20 cellular contexts compared by ENCODE assay signal in the genomic region with DNA sequence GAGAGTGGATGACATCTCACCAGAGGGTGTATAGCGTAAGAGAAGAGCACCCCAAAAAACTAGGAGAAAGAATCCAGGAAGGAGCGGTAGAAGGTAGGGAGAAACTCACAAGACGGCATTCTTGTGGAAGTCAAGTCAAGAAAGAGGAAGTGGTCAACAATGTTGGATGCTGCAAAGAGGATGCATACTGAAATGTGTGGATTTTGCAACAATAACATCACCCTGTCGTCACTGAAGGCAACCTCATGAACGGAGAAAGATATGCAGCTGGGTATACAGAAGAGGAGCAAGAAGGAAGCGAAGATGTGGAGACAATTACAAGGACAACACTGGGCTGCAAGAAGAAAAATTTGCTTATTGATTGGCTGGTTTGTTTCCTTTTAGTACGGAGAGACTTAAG. TPM values are rescaled to one million over a fixed set of nuclear protein-coding genes. Genes with fewer than 3 reads are reported as not detected.
A peak's percentile ranks its signal among the peaks of the same experiment; 100 is the strongest.
DNase-seq lines count a peak whose midpoint lies in the region; ATAC-seq, FAIRE-seq and TF ChIP-seq lines count a peak whose summit lies in the region.
"Had no signal": no experiment of that assay in that cellular context is flagged by ENCODE, and none has a peak within 500 bp of the region (broad histone marks: within the 10 kb centered on the region; RNA-seq: fewer than 3 reads in every experiment).

No MANE protein-coding gene starts in this region.

- POLR2A ChIA-PET in GM12878 (lab: Charles Lee) = no interaction called here

- H3K9ac ChIP-seq in GM12878 (ENCODE audit: control insufficient read depth, insufficient read depth, low read length) = no peak overlapping the region

- no peak for TF ChIP-seq CTCF in GM12878 (IDR thresholded peaks at IDR 0.05 in 2 of 3, conservative IDR thresholded peaks at IDR 0.05 in 1 of 3; ENCODE audit: control insufficient read depth in 2 of 3, extremely low read depth in 1 of 3, insufficient read depth in 1 of 3, low read depth in 3 of 3, low read length in 3 of 3)
- peak; percentile 20 for TF ChIP-seq CTCF in neutrophil (IDR thresholded peaks at IDR 0.05)
- TF ChIP-seq CTCF in dorsolateral prefrontal cortex (IDR thresholded peaks at IDR 0.05 in 54 of 56, conservative IDR thresholded peaks at IDR 0.05 in 2 of 56; ENCODE audit: low read depth in 1 of 56, partially characterized antibody in 56 of 56) = no peak
- no peak for TF ChIP-seq CTCF in thyroid gland (IDR thresholded peaks at IDR 0.05)

- H3K9me3 ChIP-seq in GM12878 (replicated peaks; ENCODE audit: control insufficient read depth, insufficient read depth, low read length) (no peaks in the 10 kb centered on the region), neutrophil (no peaks in the 10 kb centered on the region), thyroid gland (no peaks in the 10 kb centered on the region)
- H3K9me3 ChIP-seq: thoracic aorta had no signal

- no peaks in the 10 kb centered on the region for H3K36me3 ChIP-seq in GM12878 (ENCODE audit: control insufficient read depth in 2 of 2, insufficient read depth in 2 of 2, low read length in 1 of 2)
- H3K36me3 ChIP-seq in neutrophil = no peaks in the 10 kb centered on the region
- H3K36me3 ChIP-seq in thyroid gland = no peaks in the 10 kb centered on the region
- H3K36me3 ChIP-seq: thoracic aorta had no signal

- FAIRE-seq in GM12891 (lab: Jason Lieb, UNC) (no peak), GM12878 (lab: Jason Lieb, UNC) (no peak)
- FAIRE-seq: HTR-8/SVneo had no signal

- WGBS in GM12878 (ENCODE audit: insufficient coverage, insufficient replicate concordance, low lambda C conversion rate, missing lambda C conversion rate) = 69% methylated on average over 7 of the region's 7 CpGs
- WGBS in thyroid gland, 2 donors = 92 to 93% methylated on average over 7 of the region's 7 CpGs

- H3K27ac ChIP-seq in GM12878 (ENCODE audit: control insufficient read depth, insufficient read depth) (no peak overlapping the region), neutrophil (peak overlapping the region; percentile 90), dorsolateral prefrontal cortex (no peak overlapping the region), thyroid gland (no peak overlapping the region)
- H3K27ac ChIP-seq: hepatocyte, thoracic aorta had no signal

- H3K4me2 ChIP-seq in GM12878 (ENCODE audit: control insufficient read depth, insufficient read depth) = no peak overlapping the region
- H3K4me2 ChIP-seq: hepatocyte, smooth muscle cell had no signal

- in situ Hi-C loops in GM12878 (cut with MboI) = no loop called here

- H3K27me3 ChIP-seq in GM12878 (replicated peaks in 1 of 2; ENCODE audit: control insufficient read depth in 2 of 2, insufficient read depth in 2 of 2, low read length in 1 of 2) (no peaks in the 10 kb centered on the region), neutrophil (no peaks in the 10 kb centered on the region), dorsolateral prefrontal cortex (no peaks in the 10 kb centered on the region), thyroid gland (no peaks in the 10 kb centered on the region)
- H3K27me3 ChIP-seq: hepatocyte had no signal

- no peak overlapping the region for H2AFZ ChIP-seq in GM12878 (ENCODE audit: control insufficient read depth, low read depth, low read length)
- H2AFZ ChIP-seq: hepatocyte had no signal

- BruUV-seq in GM12878 (replicated peaks; lab: Mats Ljungman, UMichigan) = no TSS peak

- H3K4me3 ChIP-seq in GM12878 = no peak overlapping the region
- H3K4me3 ChIP-seq in neutrophil (ENCODE audit: low read depth in 1 of 2, low read length in 1 of 2) = peak overlapping the region; percentile 35 to 40
- no peak overlapping the region for H3K4me3 ChIP-seq in dorsolateral prefrontal cortex
- no peak overlapping the region for H3K4me3 ChIP-seq in thyroid gland (replicated peaks in 1 of 3)
- H3K4me3 ChIP-seq: hepatocyte, smooth muscle cell, thoracic aorta had no signal

- DNase-seq in GM12891 (ENCODE audit: insufficient read length, low spot score) = no peak
- DNase-seq in NOMO-1 (lab: John Stamatoyannopoulos, UW; ENCODE audit: unreplicated experiment in 2 of 2) = peak; percentile 64 to 96
- no peak for DNase-seq in GM12878 (ENCODE audit: low read depth, low spot score)
- DNase-seq in dorsolateral prefrontal cortex = no peak
- no peak for DNase-seq in thyroid gland
- DNase-seq: activated CD4-positive, alpha-beta T cell treated with anti-CD3 and anti-CD28 coated beads, Interleukin-2, amount 10 ng/mL, durations not matched to agents 24 days and 14 days; aorta; DMS53; HFFc6; Karpas-422; NCI-H1417 treated with DMSO at 0.1 percent for 48 hours; NCI-H510A treated with DMSO at 0.1 percent for 48 hours; SHP77 treated with DMSO at 0.1 percent for 48 hours; stimulated activated naive CD4-positive, alpha-beta T cell had no signal

- TF ChIP-seq RAD21 in GM12878 (IDR thresholded peaks at IDR 0.05; ENCODE audit: insufficient read depth, low read depth, low read length) = no peak

- TF ChIP-seq EP300 in GM12878 (IDR thresholded peaks at IDR 0.05; ENCODE audit: borderline replicate concordance in 1 of 2, control insufficient read depth in 1 of 2, low read depth in 2 of 2, low read length in 2 of 2) = no peak

- H3K4me1 ChIP-seq in GM12878 (ENCODE audit: control insufficient read depth, insufficient read depth, low read length) = no peaks in the 10 kb centered on the region
- H3K4me1 ChIP-seq in neutrophil (ENCODE audit: control insufficient read depth in 1 of 2, insufficient read depth in 1 of 2, low read depth in 1 of 2, low read length in 1 of 2) = peaks cover 37 to 59% of the 10 kb centered on the region in 2 experiments
- peaks cover 12 to 17% of the 10 kb centered on the region in 2 donors for H3K4me1 ChIP-seq in thyroid gland

- TF ChIP-seq POLR2A in GM12891 (IDR thresholded peaks at IDR 0.05; ENCODE audit: low read depth, low read length) (no peak), GM12878 (IDR thresholded peaks at IDR 0.05; ENCODE audit: low read depth, low read length) (no peak), thyroid gland (IDR thresholded peaks at IDR 0.05) (no peak)

- no peaks in the 10 kb centered on the region for H3K79me2 ChIP-seq in GM12878 (ENCODE audit: control insufficient read depth, insufficient read depth, low read length)
- H3K79me2 ChIP-seq: hepatocyte had no signal

- RAD21 ChIA-PET in GM12878 (lab: Charles Lee; ENCODE audit: unreplicated experiment) = no interaction called here

- ATAC-seq in GM12878 (no peak), HG03354 (IDR thresholded peaks at IDR 0.05; ENCODE audit: poor library complexity, severe bottlenecking, unreplicated experiment) (no peak)

- SMC1A ChIA-PET in GM12878 (lab: Charles Lee; ENCODE audit: uncharacterized antibody, unreplicated experiment) = no interaction called here

- intact Hi-C loops in GM12878 (cut with micrococcal nuclease; ENCODE audit: unreplicated experiment) = no loop called here
- intact Hi-C loops in dorsolateral prefrontal cortex (cut with DNase I) = no loop called here
- intact Hi-C loops in thyroid gland (cut with DNase I) = no loop called here

- CTCF ChIA-PET in GM12878 (lab: Yijun Ruan, JAX) = no interaction called here

- H4K20me1 ChIP-seq in GM12878 (ENCODE audit: control insufficient read depth, insufficient read depth) = no peaks in the 10 kb centered on the region

TF ChIP-seq in GM12891, 5 proteins besides CTCF, POLR2A, EP300 and RAD21:
- TF ChIP-seq POU2F2 (IDR thresholded peaks at IDR 0.05; ENCODE audit: low read depth, low read length) (no peak), SPI1 (IDR thresholded peaks at IDR 0.05; ENCODE audit: low read depth, low read length) (peak; percentile 85), POLR2AphosphoS5 (IDR thresholded peaks at IDR 0.05; ENCODE audit: low read depth, low read length) (no peak), TAF1 (IDR thresholded peaks at IDR 0.05; ENCODE audit: low read depth, low read length) (no peak), PAX5 (IDR thresholded peaks at IDR 0.05; ENCODE audit: insufficient read depth, low read length, severe bottlenecking) (no peak)

TF ChIP-seq in GM12878, 131 proteins besides CTCF, POLR2A, EP300 and RAD21:
- no peak for TF ChIP-seq CHD4 (IDR thresholded peaks at IDR 0.05)
- TF ChIP-seq CBFB (IDR thresholded peaks at IDR 0.05; ENCODE audit: low read depth) = no peak
- peak; percentile 60; the same call in 1 of the 2 replicates for TF ChIP-seq SPI1 (IDR thresholded peaks at IDR 0.05; ENCODE audit: borderline replicate concordance, insufficient read depth, low read depth, low read length)
- no peak for TF ChIP-seq POU2F2 (IDR thresholded peaks at IDR 0.05; ENCODE audit: borderline replicate concordance, low read depth, low read length)

RNA-seq across cellular contexts. Expression of gene TAPT1, which starts 11.4 kb away (rescaled TPM):
- 4.4 TPM for polyA plus RNA-seq in GM12891 (2012; ENCODE audit: low read depth, missing spikeins)
- 77.1 and 97.6 TPM in 2 replicates for total RNA-seq in GM12878 (2013; cell fraction: nucleolus; rRNA removed)
- total RNA-seq in GM12878 (2014; rRNA removed) (11.7 and 14.8 TPM in 2 replicates), GM12878 (2014; rRNA removed; fragmentation: Illumina TruSeq; extraction: Trizol) (13.8 and 16.0 TPM in 2 replicates), GM12878 (2021) (15.7 and 16.0 TPM in 2 replicates), dorsolateral prefrontal cortex (100 to 1,000 TPM in 4 of 120 experiments, 10 to 100 TPM in 116; 59.3 to 107 (median 81.7) TPM), thyroid gland (10 to 100 TPM; 42.1 to 69.0 (median 53.5) TPM)
- polyA plus RNA-seq in GM12878 (2011; ENCODE audit: low read depth) = 4.3 TPM
- polyA plus RNA-seq in GM12878 (2011; rRNA removed) (23.3 and 32.6 TPM in 2 replicates), GM12878 (2014; fragmentation: Illumina TruSeq; extraction: Trizol) (12.8 and 13.2 TPM in 2 replicates), GM12878 (2014; fragmentation: Nextera tagmentation; extraction: Ambion mirVana) (1 to 10 TPM; 1.2 to 2.3 TPM), GM12878 (2014; rRNA removed) (7.0 and 9.1 TPM in 2 replicates), GM12878 (2016; fragmentation: Nextera tagmentation; extraction: Ambion mirVana) (1 to 10 TPM in 1 of 2 experiments, under 1 TPM in 1; 0.91 to 7.4 TPM)
- polyA plus RNA-seq in GM12878 (2011; cell fraction: cytosol; rRNA removed) = 8.9 and 12.3 TPM in 2 replicates
- polyA plus RNA-seq in GM12878 (2011; cell fraction: nucleus; rRNA removed) = 21.9 and 27.9 TPM in 2 replicates
- polyA plus RNA-seq in GM12878 (2012) = 8.6 and 9.0 TPM in 2 replicates
- polyA minus RNA-seq in GM12878 (2011; rRNA and poly(A)+ RNA removed) = 26.3 and 40.0 TPM in 2 replicates
- 4.2 and 6.3 TPM in 2 replicates for polyA minus RNA-seq in GM12878 (2011; cell fraction: cytosol; rRNA and poly(A)+ RNA removed)
- 28.5 and 41.0 TPM in 2 replicates for polyA minus RNA-seq in GM12878 (2011; cell fraction: nucleus; rRNA and poly(A)+ RNA removed)

Comparison
In these comparisons a context has a peak if more than half of its experiments do, and no peak if none do; other contexts are left out.
1. DNase-seq: peak in NOMO-1 (2 of 2); none in GM12891 (single experiment), GM12878 (single experiment), dorsolateral prefrontal cortex (0 of 10) and thyroid gland (0 of 2).
2. H3K4me3 ChIP-seq: peak in neutrophil (2 of 2); none in GM12878 (single experiment), dorsolateral prefrontal cortex (0 of 59) and thyroid gland (0 of 3).